2 cellular contexts compared by ENCODE assay signal in the genomic region with DNA sequence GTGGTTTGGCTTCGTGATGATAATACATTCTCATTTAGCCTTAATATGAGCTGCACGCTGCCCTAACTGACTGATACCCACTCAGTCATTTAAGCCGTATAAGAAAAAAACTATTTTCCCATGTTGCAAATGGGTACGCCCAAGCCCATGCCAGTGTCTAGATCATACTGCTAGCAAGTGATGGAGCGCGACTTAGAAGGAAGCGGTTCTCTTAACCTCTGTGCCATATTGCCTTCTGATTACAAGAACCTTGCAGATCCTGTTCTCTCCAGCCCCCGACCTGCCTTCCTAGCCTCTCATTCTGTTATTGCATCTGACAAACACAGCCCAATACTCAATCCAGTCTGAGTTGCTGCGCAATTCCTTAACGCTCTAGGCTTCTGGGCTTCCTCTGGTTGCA.
TF ChIP-seq lines count a peak whose summit lies in the region.

No MANE protein-coding gene starts in this region.

TF ChIP-seq in A549, 52 proteins besides CTCF, POLR2A, EP300 and RAD21:
- TF ChIP-seq, protein P1, sequence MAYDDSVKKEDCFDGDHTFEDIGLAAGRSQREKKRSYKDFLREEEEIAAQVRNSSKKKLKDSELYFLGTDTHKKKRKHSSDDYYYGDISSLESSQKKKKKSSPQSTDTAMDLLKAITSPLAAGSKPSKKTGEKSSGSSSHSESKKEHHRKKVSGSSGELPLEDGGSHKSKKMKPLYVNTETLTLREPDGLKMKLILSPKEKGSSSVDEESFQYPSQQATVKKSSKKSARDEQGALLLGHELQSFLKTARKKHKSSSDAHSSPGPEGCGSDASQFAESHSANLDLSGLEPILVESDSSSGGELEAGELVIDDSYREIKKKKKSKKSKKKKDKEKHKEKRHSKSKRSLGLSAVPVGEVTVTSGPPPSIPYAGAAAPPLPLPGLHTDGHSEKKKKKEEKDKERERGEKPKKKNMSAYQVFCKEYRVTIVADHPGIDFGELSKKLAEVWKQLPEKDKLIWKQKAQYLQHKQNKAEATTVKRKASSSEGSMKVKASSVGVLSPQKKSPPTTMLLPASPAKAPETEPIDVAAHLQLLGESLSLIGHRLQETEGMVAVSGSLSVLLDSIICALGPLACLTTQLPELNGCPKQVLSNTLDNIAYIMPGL (CRISPR knock-in tag; IDR thresholded peaks at IDR 0.05; ENCODE audit: borderline replicate concordance), result no peak
- TF ChIP-seq NPAS2 (CRISPR knock-in tag; IDR thresholded peaks at IDR 0.05; ENCODE audit: borderline replicate concordance), result no peak
- TF ChIP-seq, protein P2, sequence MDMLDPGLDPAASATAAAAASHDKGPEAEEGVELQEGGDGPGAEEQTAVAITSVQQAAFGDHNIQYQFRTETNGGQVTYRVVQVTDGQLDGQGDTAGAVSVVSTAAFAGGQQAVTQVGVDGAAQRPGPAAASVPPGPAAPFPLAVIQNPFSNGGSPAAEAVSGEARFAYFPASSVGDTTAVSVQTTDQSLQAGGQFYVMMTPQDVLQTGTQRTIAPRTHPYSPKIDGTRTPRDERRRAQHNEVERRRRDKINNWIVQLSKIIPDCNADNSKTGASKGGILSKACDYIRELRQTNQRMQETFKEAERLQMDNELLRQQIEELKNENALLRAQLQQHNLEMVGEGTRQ (IDR thresholded peaks at IDR 0.05), result no peak
- TF ChIP-seq CBX2 (IDR thresholded peaks at IDR 0.05; ENCODE audit: borderline replicate concordance, low read depth), result no peak
- TF ChIP-seq NR3C1 (IDR thresholded peaks at IDR 0.05), result no peak
- no peak for TF ChIP-seq FOXS1 (CRISPR knock-in tag; IDR thresholded peaks at IDR 0.05)
- TF ChIP-seq CHD2 (IDR thresholded peaks at IDR 0.05; ENCODE audit: low read length, partially characterized antibody), result no peak
- TF ChIP-seq, protein P3, sequence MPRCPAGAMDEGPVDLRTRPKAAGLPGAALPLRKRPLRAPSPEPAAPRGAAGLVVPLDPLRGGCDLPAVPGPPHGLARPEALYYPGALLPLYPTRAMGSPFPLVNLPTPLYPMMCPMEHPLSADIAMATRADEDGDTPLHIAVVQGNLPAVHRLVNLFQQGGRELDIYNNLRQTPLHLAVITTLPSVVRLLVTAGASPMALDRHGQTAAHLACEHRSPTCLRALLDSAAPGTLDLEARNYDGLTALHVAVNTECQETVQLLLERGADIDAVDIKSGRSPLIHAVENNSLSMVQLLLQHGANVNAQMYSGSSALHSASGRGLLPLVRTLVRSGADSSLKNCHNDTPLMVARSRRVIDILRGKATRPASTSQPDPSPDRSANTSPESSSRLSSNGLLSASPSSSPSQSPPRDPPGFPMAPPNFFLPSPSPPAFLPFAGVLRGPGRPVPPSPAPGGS (IDR thresholded peaks at IDR 0.05), result no peak
- TF ChIP-seq KDM5A (IDR thresholded peaks at IDR 0.05), result no peak
- TF ChIP-seq HOXB13 (CRISPR knock-in tag; IDR thresholded peaks at IDR 0.05; ENCODE audit: low read depth), result no peak
- no peak for TF ChIP-seq RARB (CRISPR knock-in tag; IDR thresholded peaks at IDR 0.05)
- TF ChIP-seq, protein P4, sequence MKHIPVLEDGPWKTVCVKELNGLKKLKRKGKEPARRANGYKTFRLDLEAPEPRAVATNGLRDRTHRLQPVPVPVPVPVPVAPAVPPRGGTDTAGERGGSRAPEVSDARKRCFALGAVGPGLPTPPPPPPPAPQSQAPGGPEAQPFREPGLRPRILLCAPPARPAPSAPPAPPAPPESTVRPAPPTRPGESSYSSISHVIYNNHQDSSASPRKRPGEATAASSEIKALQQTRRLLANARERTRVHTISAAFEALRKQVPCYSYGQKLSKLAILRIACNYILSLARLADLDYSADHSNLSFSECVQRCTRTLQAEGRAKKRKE (CRISPR knock-in tag; IDR thresholded peaks at IDR 0.05; ENCODE audit: low read depth), result no peak
- TF ChIP-seq RNF2 (IDR thresholded peaks at IDR 0.05; ENCODE audit: borderline replicate concordance, low read depth), result no peak
- no peak for TF ChIP-seq FOSB (CRISPR knock-in tag; IDR thresholded peaks at IDR 0.05)
- no peak for TF ChIP-seq EHMT2 (IDR thresholded peaks at IDR 0.05; ENCODE audit: low read depth)
- TF ChIP-seq ZFP36 (IDR thresholded peaks at IDR 0.05; ENCODE audit: borderline replicate concordance, partially characterized antibody), result no peak
TF ChIP-seq in A549: peak in this region for 0.

TF ChIP-seq in SK-N-SH, 30 proteins besides CTCF, POLR2A, EP300 and RAD21:
- TF ChIP-seq, protein P5, sequence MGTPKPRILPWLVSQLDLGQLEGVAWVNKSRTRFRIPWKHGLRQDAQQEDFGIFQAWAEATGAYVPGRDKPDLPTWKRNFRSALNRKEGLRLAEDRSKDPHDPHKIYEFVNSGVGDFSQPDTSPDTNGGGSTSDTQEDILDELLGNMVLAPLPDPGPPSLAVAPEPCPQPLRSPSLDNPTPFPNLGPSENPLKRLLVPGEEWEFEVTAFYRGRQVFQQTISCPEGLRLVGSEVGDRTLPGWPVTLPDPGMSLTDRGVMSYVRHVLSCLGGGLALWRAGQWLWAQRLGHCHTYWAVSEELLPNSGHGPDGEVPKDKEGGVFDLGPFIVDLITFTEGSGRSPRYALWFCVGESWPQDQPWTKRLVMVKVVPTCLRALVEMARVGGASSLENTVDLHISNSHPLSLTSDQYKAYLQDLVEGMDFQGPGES (IDR thresholded peaks at IDR 0.05; ENCODE audit: low read depth, low read length), result no peak
- no peak for TF ChIP-seq SMC3 (IDR thresholded peaks at IDR 0.05; ENCODE audit: low read depth, low read length)
- TF ChIP-seq RCOR1 (IDR thresholded peaks at IDR 0.05; ENCODE audit: low read length), result no peak
- TF ChIP-seq JUND (IDR thresholded peaks at IDR 0.05), result no peak
- no peak for TF ChIP-seq ELF1 (IDR thresholded peaks at IDR 0.05)
TF ChIP-seq in SK-N-SH: peak in this region for 0.
